13 cellular contexts compared by ENCODE assay signal in genomic region chr1:178933709-178934573, GRCh38.
DNase-seq lines count a peak whose midpoint lies in the region; ATAC-seq and TF ChIP-seq lines count a peak whose summit lies in the region.
"Had no signal": no experiment of that assay in that cellular context is flagged by ENCODE, and none has a peak within 500 bp of the region (broad histone marks: within the 10 kb centered on the region; RNA-seq: fewer than 3 reads in every experiment).

No MANE protein-coding gene starts in this region.

- TF ChIP-seq CTCF in coronary artery (IDR thresholded peaks at IDR 0.05) (no peak), nephron (IDR thresholded peaks at IDR 0.05; ENCODE audit: unreplicated experiment in 3 of 3) (no peak), SK-N-SH (IDR thresholded peaks at IDR 0.05) (no peak)

- H3K4me1 Mint-ChIP-seq in nephron, result peaks cover 82% of the 10 kb centered on the region

- H2AFZ ChIP-seq in Karpas-422 (ENCODE audit: low read length), result no peak overlapping the region
- H2AFZ ChIP-seq in SK-N-SH (ENCODE audit: low read depth), result no peak overlapping the region

- TF ChIP-seq EP300 in SK-N-SH (IDR thresholded peaks at IDR 0.05; ENCODE audit: borderline replicate concordance in 1 of 2, low read depth in 1 of 2, low read length in 1 of 2), result no peak

- DNase-seq in AML-193 (lab: John Stamatoyannopoulos, UW), result peak; percentile 41 to 44
- peak; percentile 73 for DNase-seq in Karpas-422
- no peak for DNase-seq in coronary artery (ENCODE audit: low spot score)
- no peak for DNase-seq in SK-N-SH
- DNase-seq in SJCRH30, result no peak
- DNase-seq in GOT3 (lab: John Stamatoyannopoulos, UW), result no peak
- DNase-seq: amygdala, DMS79 treated with DMSO at 0.1 percent for 48 hours, hippocampal formation, mesendoderm, WERI-Rb-1 had no signal

- H3K27me3 Mint-ChIP-seq in nephron (ENCODE audit: low read depth), result no peaks in the 10 kb centered on the region

- no peaks in the 10 kb centered on the region for H3F3A ChIP-seq in SK-N-SH (replicated peaks; ENCODE audit: insufficient read depth)

- H3K4me1 ChIP-seq in Karpas-422 (ENCODE audit: low read length) (peaks cover 57% of the 10 kb centered on the region), SK-N-SH (ENCODE audit: control insufficient read depth in 1 of 2, insufficient read depth in 2 of 2, low read depth in 1 of 2, low read length in 1 of 2) (no peaks in the 10 kb centered on the region; a peak in 1 of 4 replicates), SJCRH30 (no peaks in the 10 kb centered on the region)

- H3K27ac ChIP-seq in Karpas-422 (ENCODE audit: low read length) (peak overlapping the region; percentile 47), coronary artery (peak overlapping the region; percentile 88 to 94), SK-N-SH (ENCODE audit: low read depth in 2 of 2, low read length in 1 of 2) (no peak overlapping the region), SJCRH30 (no peak overlapping the region)
- H3K27ac ChIP-seq: WERI-Rb-1 had no signal

- peak overlapping the region in 1 of 3 experiments; percentile 25 for H3K4me3 Mint-ChIP-seq in nephron

- no peaks in the 10 kb centered on the region for H3K79me2 ChIP-seq in Karpas-422 (ENCODE audit: low read length)
- H3K79me2 ChIP-seq in SK-N-SH (ENCODE audit: insufficient read depth), result no peaks in the 10 kb centered on the region

- no peak for ATAC-seq in GM18520 (IDR thresholded peaks at IDR 0.05; ENCODE audit: unreplicated experiment)

- H4K20me1 ChIP-seq in Karpas-422 (ENCODE audit: insufficient read depth, low read depth, low read length) (peaks cover 13% of the 10 kb centered on the region), SK-N-SH (ENCODE audit: insufficient read depth) (no peaks in the 10 kb centered on the region)

- no peaks in the 10 kb centered on the region for H3K36me3 Mint-ChIP-seq in nephron (ENCODE audit: low read depth)

- POLR2A ChIA-PET in SK-N-SH (lab: Yijun Ruan, JAX), result no interaction called here

- WGBS in SK-N-SH (ENCODE audit: low lambda C conversion rate), result 84% methylated on average over 6 of the region's 6 CpGs

- peaks cover 14% of the 10 kb centered on the region; the same call in 1 of the 2 replicates for H3K36me3 ChIP-seq in Karpas-422 (ENCODE audit: insufficient read depth, low read length)
- H3K36me3 ChIP-seq in SK-N-SH (replicated peaks in 1 of 2; ENCODE audit: control insufficient read depth in 1 of 2, insufficient read depth in 2 of 2, low read length in 1 of 2), result no peaks in the 10 kb centered on the region
- no peaks in the 10 kb centered on the region for H3K36me3 ChIP-seq in SJCRH30
- H3K36me3 ChIP-seq: WERI-Rb-1 had no signal

- H3K4me3 ChIP-seq in Karpas-422 (ENCODE audit: low read length) (no peak overlapping the region), coronary artery (no peak overlapping the region), SK-N-SH (ENCODE audit: low read depth in 2 of 2, low read length in 1 of 2) (no peak overlapping the region), SJCRH30 (no peak overlapping the region)

- TF ChIP-seq RAD21 in SK-N-SH (IDR thresholded peaks at IDR 0.05; ENCODE audit: low read length), result no peak

- no peaks in the 10 kb centered on the region for H3K9me3 ChIP-seq in Karpas-422 (ENCODE audit: low read length)
- no peaks in the 10 kb centered on the region for H3K9me3 ChIP-seq in SK-N-SH
- H3K9me3 ChIP-seq in SJCRH30 (replicated peaks), result no peaks in the 10 kb centered on the region

- CTCF ChIA-PET in SK-N-SH (lab: Yijun Ruan, JAX), result interaction anchor here (1.2 to 1.3 kb wide), 2 partner anchors 7 to 9 kb away, joined by 3 to 4 read pairs; no protein-coding TSS in a partner anchor

- no peaks in the 10 kb centered on the region for H3K27me3 ChIP-seq in Karpas-422 (ENCODE audit: low read length)
- H3K27me3 ChIP-seq in SK-N-SH (ENCODE audit: insufficient read depth), result no peaks in the 10 kb centered on the region
- no peaks in the 10 kb centered on the region for H3K27me3 ChIP-seq in SJCRH30

- H3K9me3 Mint-ChIP-seq in nephron, result no peaks in the 10 kb centered on the region

- H3K9ac ChIP-seq in Karpas-422 (ENCODE audit: low read length) (no peak overlapping the region), SK-N-SH (no peak overlapping the region)

- H3K4me2 ChIP-seq in Karpas-422 (ENCODE audit: low read depth, low read length, poor library complexity, severe bottlenecking) (peak overlapping the region; percentile 7), SK-N-SH (no peak overlapping the region)

- H3K27ac Mint-ChIP-seq in nephron, result peak overlapping the region; percentile 63 to 86 (median 84)

- H3K9me2 ChIP-seq in Karpas-422 (replicated peaks; ENCODE audit: insufficient read depth, low read length), result no peaks in the 10 kb centered on the region
- no peaks in the 10 kb centered on the region for H3K9me2 ChIP-seq in SK-N-SH

TF ChIP-seq in SK-N-SH, 30 proteins besides CTCF, POLR2A, EP300 and RAD21:
- no peak for TF ChIP-seq USF2 (IDR thresholded peaks at IDR 0.05; ENCODE audit: borderline replicate concordance, low read depth, low read length)
TF ChIP-seq in SK-N-SH: peak in this region for 0.

Comparison
In these comparisons a context has a peak if more than half of its experiments do, and no peak if none do; other contexts are left out.
1. DNase-seq: peak in AML-193 (2 of 2) and Karpas-422 (single experiment); none in coronary artery (single experiment), SK-N-SH (single experiment), SJCRH30 (0 of 2) and GOT3 (single experiment).
2. H3K27ac ChIP-seq: peak in Karpas-422 (single experiment) and coronary artery (2 of 2); none in SK-N-SH (0 of 2) and SJCRH30 (single experiment).